8 cellular contexts compared by ENCODE assay signal in genomic region chr1:101026394-101026788, GRCh38. TPM values are rescaled to one million over a fixed set of nuclear protein-coding genes. Genes with fewer than 3 reads are reported as not detected.
A peak's percentile ranks its signal among the peaks of the same experiment; 100 is the strongest.
DNase-seq lines count a peak whose midpoint lies in the region; ATAC-seq and TF ChIP-seq lines count a peak whose summit lies in the region.

No MANE protein-coding gene starts in this region.

- no peak for DNase-seq in breast epithelium (ENCODE audit: low spot score in 2 of 2)
- DNase-seq in cerebellar nuclear complex (lab: John Stamatoyannopoulos, UW): no peak
- no peak for DNase-seq in GM13976 (ENCODE audit: low spot score)
- no peak for DNase-seq in GM10248 (ENCODE audit: extremely low spot score)
- DNase-seq in SHP77 (lab: John Stamatoyannopoulos, UW): no peak

- H3K27ac ChIP-seq in ACC112 (ENCODE audit: low read depth, low read length) (peak overlapping the region; percentile 56), breast epithelium (peak overlapping the region; percentile 79 to 84)

- POLR2A ChIA-PET in GM10248 (lab: Yijun Ruan, JAX): interaction anchor here (0.6 kb wide), 1 partner anchor 209 kb away, joined by 5 read pairs; no protein-coding TSS in a partner anchor

- H3K79me2 ChIP-seq in ACC112 (ENCODE audit: control insufficient read depth, insufficient read depth, low read length, unreplicated experiment): peaks cover 54% of the 10 kb centered on the region

- TF ChIP-seq CTCF in breast epithelium (IDR thresholded peaks at IDR 0.05) (no peak), GM13976 (IDR thresholded peaks at IDR 0.05; ENCODE audit: borderline replicate concordance, control extremely low read depth, extremely low read depth, insufficient read depth, missing control alignments) (no peak), GM10248 (IDR thresholded peaks at IDR 0.05; ENCODE audit: control extremely low read depth, extremely low read depth, low read depth, missing control alignments) (no peak)

- H3K36me3 ChIP-seq in ACC112 (ENCODE audit: insufficient read depth, low read length) (no peaks in the 10 kb centered on the region; the same call in 1 of the 2 replicates), breast epithelium (no peaks in the 10 kb centered on the region)

- TF ChIP-seq POLR2A in breast epithelium (IDR thresholded peaks at IDR 0.05): no peak

- CTCF ChIA-PET in GM10248 (lab: Yijun Ruan, JAX): interaction anchor here (1.1 to 3.6 kb wide), 4 partner anchors 13 to 212 kb away, joined by 3 to 10 read pairs (median 4); no protein-coding TSS in a partner anchor

- H3K9me3 ChIP-seq in breast epithelium: no peaks in the 10 kb centered on the region
- no peaks in the 10 kb centered on the region for H3K9me3 ChIP-seq in mononuclear cell (ENCODE audit: low read depth, low read length)

- H3K4me3 ChIP-seq in ACC112 (ENCODE audit: low read depth, low read length): peak overlapping the region; percentile 87
- peak overlapping the region; percentile 68 to 73 (median 70) for H3K4me3 ChIP-seq in breast epithelium
- peak overlapping the region; percentile 76 for H3K4me3 ChIP-seq in mononuclear cell (ENCODE audit: low read length)

- peak; percentile 2 for ATAC-seq in HG02870 (IDR thresholded peaks at IDR 0.05; ENCODE audit: unreplicated experiment)

- intact Hi-C loops in breast epithelium (cut with DNase I; ENCODE audit: low total_unique reads): no loop called here

- H3K27me3 ChIP-seq in ACC112 (ENCODE audit: insufficient read depth, low read length): no peaks in the 10 kb centered on the region
- H3K27me3 ChIP-seq in breast epithelium: no peaks in the 10 kb centered on the region
- no peaks in the 10 kb centered on the region for H3K27me3 ChIP-seq in mononuclear cell (ENCODE audit: insufficient read depth, low read length)

- peaks cover 22% of the 10 kb centered on the region for H3K4me1 ChIP-seq in ACC112 (ENCODE audit: control insufficient read depth, insufficient read depth, low read length, unreplicated experiment)
- no peaks in the 10 kb centered on the region for H3K4me1 ChIP-seq in breast epithelium
- H3K4me1 ChIP-seq in mononuclear cell (ENCODE audit: insufficient read depth, low read length): peaks cover 36% of the 10 kb centered on the region

- in situ Hi-C loops in GM13976 (cut with MboI; ENCODE audit: low sequenced_read_pairs, unreplicated experiment): no loop called here

- peak overlapping the region; percentile 76 for H2AFZ ChIP-seq in ACC112 (ENCODE audit: low read length, unreplicated experiment)

RNA-seq across cellular contexts. Expression of gene DPH5, which starts 0.8 kb away (rescaled TPM):
- total RNA-seq in breast epithelium: 10 to 100 TPM; 19.2 to 26.1 (median 25.9) TPM
- 42.1 TPM for total RNA-seq in mononuclear cell
